ENCODE assay signal across 8 cellular contexts in the genomic region with DNA sequence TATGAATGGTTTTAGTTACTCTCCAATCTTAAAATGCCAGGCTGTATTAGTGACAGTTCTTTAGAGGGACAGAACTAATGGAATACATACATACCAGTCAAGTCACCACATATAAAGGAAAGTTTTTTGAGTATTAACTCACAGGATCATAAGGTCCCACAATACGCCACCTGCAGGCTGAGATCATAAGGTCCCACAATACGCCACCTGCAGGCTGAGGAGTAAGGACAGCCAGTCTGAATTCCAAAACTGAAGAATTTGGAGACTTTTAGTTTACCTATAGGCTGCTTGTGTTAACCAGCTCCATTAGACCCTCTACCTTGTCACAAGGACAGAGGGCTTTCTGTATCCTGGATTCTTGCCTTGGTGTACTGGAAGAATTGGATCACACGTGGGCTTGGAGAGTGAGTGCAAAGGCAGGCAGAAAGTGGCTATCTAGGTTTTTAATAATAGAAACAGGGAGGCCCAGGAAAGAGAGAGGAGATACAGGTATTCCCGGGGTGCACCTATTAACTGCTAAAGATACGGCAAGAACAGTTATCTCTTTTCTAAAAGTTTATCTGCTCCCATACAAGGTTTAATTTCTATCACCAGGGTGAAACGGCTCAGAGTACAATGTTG.
DNase-seq lines count a peak whose midpoint lies in the region; ATAC-seq, FAIRE-seq and TF ChIP-seq lines count a peak whose summit lies in the region.

No MANE protein-coding gene starts in this region.

- CTCF ChIA-PET in Caco-2 (lab: Charles Lee) (interaction anchor here (0.7 to 1.8 kb wide), 2 partner anchors 15 to 125 kb away, joined by 3 to 4 read pairs; no protein-coding TSS in a partner anchor), RWPE1 (lab: Yijun Ruan, JAX) (interaction anchor here (0.6 to 0.7 kb wide), 3 partner anchors 19 to 409 kb away, joined by 3 to 4 read pairs (median 3); no protein-coding TSS in a partner anchor)

- ATAC-seq in GM19328 (IDR thresholded peaks at IDR 0.05; ENCODE audit: unreplicated experiment) (peak; percentile 78), HG03196 (IDR thresholded peaks at IDR 0.05; ENCODE audit: unreplicated experiment) (peak; percentile 79)

- H4K20me1 ChIP-seq in keratinocyte (ENCODE audit: control insufficient read depth, extremely low read depth, insufficient read depth, low read length): no peaks in the 10 kb centered on the region

- no peak overlapping the region for H2AFZ ChIP-seq in keratinocyte (ENCODE audit: control insufficient read depth, low read length)

- peak; percentile 78 for FAIRE-seq in keratinocyte (lab: Jason Lieb, UNC)

- no peaks in the 10 kb centered on the region for H3K9me1 ChIP-seq in keratinocyte (ENCODE audit: control insufficient read depth, extremely low read depth, insufficient read depth, low read length)

- peaks cover 6% of the 10 kb centered on the region for H3K4me1 Mint-ChIP-seq in Caco-2 (ENCODE audit: low read depth, unreplicated experiment)

- no peak overlapping the region for H3K9ac ChIP-seq in keratinocyte (ENCODE audit: control insufficient read depth, extremely low read depth, insufficient read depth, low read length)

- H3K27me3 ChIP-seq in Caco-2 (replicated peaks; ENCODE audit: control insufficient read depth, insufficient read depth, low read length) (no peaks in the 10 kb centered on the region), keratinocyte (ENCODE audit: control insufficient read depth, extremely low read depth, insufficient read depth, low read length) (no peaks in the 10 kb centered on the region)

- no peak overlapping the region for H3K27ac ChIP-seq in RWPE1
- no peak overlapping the region for H3K27ac ChIP-seq in keratinocyte (ENCODE audit: control insufficient read depth, insufficient read depth, low read length)

- H3K4me1 ChIP-seq in Caco-2 (no peaks in the 10 kb centered on the region), keratinocyte (ENCODE audit: control insufficient read depth, extremely low read depth, insufficient read depth, low read length) (no peaks in the 10 kb centered on the region)

- DNase-seq in Caco-2: peak; percentile 49 to 59
- no peak for DNase-seq in RWPE1 (ENCODE audit: low spot score)
- no peak for DNase-seq in keratinocyte (ENCODE audit: low read depth, low spot score)
- DNase-seq in hypothalamus (lab: John Stamatoyannopoulos, UW): no peak
- no peak for DNase-seq in NK-92 (lab: John Stamatoyannopoulos, UW; ENCODE audit: unreplicated experiment)
- no peak for DNase-seq in nucleus accumbens (lab: John Stamatoyannopoulos, UW)

- H3K9me3 ChIP-seq in Caco-2 (no peaks in the 10 kb centered on the region), keratinocyte (ENCODE audit: control insufficient read depth, low read depth, low read length) (no peaks in the 10 kb centered on the region)

- H3K79me2 ChIP-seq in keratinocyte (ENCODE audit: control insufficient read depth, insufficient read depth, low read length): no peaks in the 10 kb centered on the region

- no peak overlapping the region for H3K4me2 ChIP-seq in keratinocyte (ENCODE audit: control insufficient read depth, extremely low read depth, insufficient read depth, low read depth, low read length)

- H3K27ac Mint-ChIP-seq in Caco-2 (ENCODE audit: unreplicated experiment): no peak overlapping the region

- no TSS peak for BruUV-seq in Caco-2 (replicated peaks; lab: Mats Ljungman, UMichigan)

- dilution Hi-C loops in keratinocyte (cut with MboI; ENCODE audit: extremely low pct_ligation_motif_present, low sequenced_read_pairs): no loop called here

- no peaks in the 10 kb centered on the region for H3K36me3 Mint-ChIP-seq in Caco-2 (ENCODE audit: insufficient read depth, unreplicated experiment)

- TF ChIP-seq CTCF in Caco-2 (IDR thresholded peaks at IDR 0.05; ENCODE audit: insufficient read depth in 1 of 2, low read depth in 1 of 2, low read length in 1 of 2, severe bottlenecking in 1 of 2, unreplicated experiment in 1 of 2): peak; percentile 87 to 98
- TF ChIP-seq CTCF in RWPE1 (conservative IDR thresholded peaks at IDR 0.05; ENCODE audit: low read depth): peak; percentile 31; the same call in 1 of the 2 replicates
- peak; percentile 77 to 93 (median 92) for TF ChIP-seq CTCF in keratinocyte (optimal IDR thresholded peaks at IDR 0.05 in 1 of 3, IDR thresholded peaks at IDR 0.05 in 1 of 3, conservative IDR thresholded peaks at IDR 0.05 in 1 of 3; ENCODE audit: extremely low read depth in 1 of 3, insufficient read depth in 2 of 3, low read length in 3 of 3)

- H3K36me3 ChIP-seq in Caco-2 (ENCODE audit: control insufficient read depth, insufficient read depth, low read length) (no peaks in the 10 kb centered on the region), keratinocyte (ENCODE audit: control insufficient read depth in 2 of 2, extremely low read depth in 1 of 2, insufficient read depth in 2 of 2, low read length in 2 of 2) (no peaks in the 10 kb centered on the region)

- no peak overlapping the region for H3K4me3 ChIP-seq in Caco-2 (ENCODE audit: low read depth, low read length)
- H3K4me3 ChIP-seq in keratinocyte (ENCODE audit: control insufficient read depth in 2 of 3, extremely low read depth in 1 of 3, insufficient read depth in 2 of 3, low read depth in 1 of 3, low read length in 3 of 3): no peak overlapping the region

- H3K4me3 Mint-ChIP-seq in Caco-2 (ENCODE audit: unreplicated experiment): no peak overlapping the region

- no peaks in the 10 kb centered on the region for H3K9me3 Mint-ChIP-seq in Caco-2 (ENCODE audit: unreplicated experiment)

- no peaks in the 10 kb centered on the region for H3K27me3 Mint-ChIP-seq in Caco-2 (ENCODE audit: insufficient read depth, unreplicated experiment)

- POLR2A ChIA-PET in Caco-2 (lab: Charles Lee) (no interaction called here), RWPE1 (lab: Yijun Ruan, JAX; ENCODE audit: low non-redundant PET) (no interaction called here)

- intact Hi-C loops in Caco-2 (cut with micrococcal nuclease; ENCODE audit: unreplicated experiment): loop anchor here (1.0 to 10.0 kb wide), 2 partner anchors 127 to 286 kb away; no protein-coding TSS in a partner anchor

Comparison
In these comparisons a context has a peak if more than half of its experiments do, and no peak if none do; other contexts are left out.
1. DNase-seq: peak in Caco-2 (2 of 2); none in RWPE1 (single experiment), keratinocyte (single experiment), hypothalamus (0 of 51), NK-92 (single experiment) and nucleus accumbens (0 of 56).
2. CTCF ChIP-seq: peak in every context shown above with its lines; median percentile 92 in Caco-2; 92 in keratinocyte; 31 in RWPE1.